Comparison of ENCODE assay signal across 9 cellular contexts in genomic region chr14:54253195-54253947, GRCh38.
DNase-seq lines count a peak whose midpoint lies in the region; ATAC-seq and TF ChIP-seq lines count a peak whose summit lies in the region.
"Had no signal": no experiment of that assay in that cellular context is flagged by ENCODE, and none has a peak within 500 bp of the region (broad histone marks: within the 10 kb centered on the region; RNA-seq: fewer than 3 reads in every experiment).

No MANE protein-coding gene starts in this region.

- 70% methylated on average over 4 of the region's 4 CpGs for whole genome bisulfite sequencing in prostate gland

- H3K4me3 Mint-ChIP-seq in Caco-2 (ENCODE audit: unreplicated experiment) = no peak overlapping the region
- H3K4me3 Mint-ChIP-seq in GM23338 = no peak overlapping the region

- H3K4me2 ChIP-seq in GM23338 = no peak overlapping the region

- no peaks in the 10 kb centered on the region for H3F3A ChIP-seq in GM23338 (replicated peaks; ENCODE audit: low read depth)

- no peaks in the 10 kb centered on the region for H3K36me3 ChIP-seq in Caco-2 (ENCODE audit: control insufficient read depth, insufficient read depth, low read length)
- H3K36me3 ChIP-seq in SJSA1 = no peaks in the 10 kb centered on the region
- H3K36me3 ChIP-seq in GM23338 (ENCODE audit: insufficient read depth) = no peaks in the 10 kb centered on the region
- H3K36me3 ChIP-seq in prostate gland = no peaks in the 10 kb centered on the region

- BruUV-seq in Caco-2 (replicated peaks; lab: Mats Ljungman, UMichigan) = no TSS peak

- CTCF ChIA-PET in Caco-2 (lab: Charles Lee) = interaction anchor here (1.3 to 1.6 kb wide), 2 partner anchors 76 to 85 kb away, joined by 3 to 11 read pairs; no protein-coding TSS in a partner anchor

- ATAC-seq in GM21723 (IDR thresholded peaks at IDR 0.05; ENCODE audit: unreplicated experiment) (peak; percentile 71), GM23338 (no peak)

- no peaks in the 10 kb centered on the region for H3K9me3 Mint-ChIP-seq in Caco-2 (ENCODE audit: unreplicated experiment)
- no peaks in the 10 kb centered on the region for H3K9me3 Mint-ChIP-seq in GM23338

- H3K4me1 ChIP-seq in Caco-2 (peaks cover 36% of the 10 kb centered on the region), SJSA1 (replicated peaks) (peaks cover 38% of the 10 kb centered on the region), GM23338 (ENCODE audit: insufficient read depth) (no peaks in the 10 kb centered on the region; the same call in 1 of the 2 replicates), prostate gland (replicated peaks) (no peaks in the 10 kb centered on the region)

- TF ChIP-seq CTCF in Caco-2 (IDR thresholded peaks at IDR 0.05; ENCODE audit: insufficient read depth in 1 of 2, low read depth in 1 of 2, low read length in 1 of 2, severe bottlenecking in 1 of 2, unreplicated experiment in 1 of 2) (no peak), GM23338 (conservative IDR thresholded peaks at IDR 0.05; ENCODE audit: low read depth in 2 of 2) (no peak), prostate gland (IDR thresholded peaks at IDR 0.05) (no peak)

- H3K4me3 ChIP-seq in Caco-2 (ENCODE audit: low read depth, low read length) (no peak overlapping the region), SJSA1 (no peak overlapping the region), GM23338 (no peak overlapping the region), prostate gland (no peak overlapping the region)

- H3K27ac Mint-ChIP-seq in Caco-2 (ENCODE audit: unreplicated experiment) (peak overlapping the region; percentile 93), GM23338 (no peak overlapping the region)

- H3K27ac ChIP-seq in SJSA1 (peak overlapping the region; percentile 37), GM23338 (ENCODE audit: low read depth) (no peak overlapping the region), prostate gland (no peak overlapping the region)

- H3K36me3 Mint-ChIP-seq in Caco-2 (ENCODE audit: insufficient read depth, unreplicated experiment) = no peaks in the 10 kb centered on the region
- no peaks in the 10 kb centered on the region for H3K36me3 Mint-ChIP-seq in GM23338 (ENCODE audit: low read depth)

- H2AFZ ChIP-seq in GM23338 = no peak overlapping the region

- H4K20me1 ChIP-seq in GM23338 (replicated peaks; ENCODE audit: insufficient read depth) = no peaks in the 10 kb centered on the region

- TF ChIP-seq POLR2A in prostate gland (IDR thresholded peaks at IDR 0.05) = no peak

- H3K27me3 Mint-ChIP-seq in Caco-2 (ENCODE audit: insufficient read depth, unreplicated experiment) = no peaks in the 10 kb centered on the region
- no peaks in the 10 kb centered on the region for H3K27me3 Mint-ChIP-seq in GM23338 (ENCODE audit: insufficient read depth, low read depth, poor library complexity)

- H3K9me2 ChIP-seq in GM23338 (ENCODE audit: insufficient read depth) = peaks cover 29% of the 10 kb centered on the region

- DNase-seq in Caco-2 (no peak), SJSA1 (ENCODE audit: low read depth in 1 of 2, low spot score in 2 of 2) (peak; percentile 71 to 78), islet precursor cell (peak; percentile 88), GM23338 (ENCODE audit: low spot score) (no peak), prostate gland (ENCODE audit: low spot score) (no peak), NCI-H146 treated with DMSO at 0.1 percent for 48 hours (lab: John Stamatoyannopoulos, UW; ENCODE audit: unreplicated experiment) (no peak), NCI-H82 treated with DMSO at 0.1 percent for 48 hours (lab: John Stamatoyannopoulos, UW; ENCODE audit: unreplicated experiment) (no peak)
- DNase-seq: NCI-H1417 had no signal

- H3K9me3 ChIP-seq in Caco-2 = 0 out of 2 replicates have a peak, but pooled peaks cover 7% of the 10 kb centered on the region
- no peaks in the 10 kb centered on the region for H3K9me3 ChIP-seq in SJSA1 (replicated peaks)
- no peaks in the 10 kb centered on the region for H3K9me3 ChIP-seq in prostate gland

- H3K4me1 Mint-ChIP-seq in Caco-2 (ENCODE audit: low read depth, unreplicated experiment) (peaks cover 32% of the 10 kb centered on the region), GM23338 (peaks cover 11% of the 10 kb centered on the region; the same call in 2 of the 3 replicates)

- POLR2A ChIA-PET in Caco-2 (lab: Charles Lee) = no interaction called here

- no peaks in the 10 kb centered on the region for H3K79me2 ChIP-seq in GM23338 (replicated peaks; ENCODE audit: insufficient read depth)

- H3K27me3 ChIP-seq in Caco-2 (replicated peaks; ENCODE audit: control insufficient read depth, insufficient read depth, low read length) = no peaks in the 10 kb centered on the region
- H3K27me3 ChIP-seq in SJSA1 (replicated peaks) = no peaks in the 10 kb centered on the region
- no peaks in the 10 kb centered on the region for H3K27me3 ChIP-seq in GM23338 (ENCODE audit: insufficient read depth)
- no peaks in the 10 kb centered on the region for H3K27me3 ChIP-seq in prostate gland (replicated peaks; ENCODE audit: insufficient read depth)

- intact Hi-C loops in Caco-2 (cut with micrococcal nuclease; ENCODE audit: unreplicated experiment) (no loop called here), prostate gland (cut with DNase I) (no loop called here)

TF ChIP-seq in GM23338, 12 proteins besides CTCF, POLR2A, EP300 and RAD21 (continues in another document):
- no peak for TF ChIP-seq EZH2 (IDR thresholded peaks at IDR 0.05; ENCODE audit: low read depth, unreplicated experiment)
- TF ChIP-seq ZNF114 (CRISPR knock-in tag; IDR thresholded peaks at IDR 0.05) = no peak
- TF ChIP-seq NANOG (IDR thresholded peaks at IDR 0.05; ENCODE audit: borderline replicate concordance) = no peak
- TF ChIP-seq JUNB (IDR thresholded peaks at IDR 0.05; ENCODE audit: unreplicated experiment) = no peak
- TF ChIP-seq POLR2AphosphoS5 (IDR thresholded peaks at IDR 0.05; ENCODE audit: low read depth) = no peak
- TF ChIP-seq REST (IDR thresholded peaks at IDR 0.05; ENCODE audit: unreplicated experiment) = no peak
- no peak for TF ChIP-seq EZH2phosphoT487 (IDR thresholded peaks at IDR 0.05; ENCODE audit: unreplicated experiment)
- TF ChIP-seq CREB1 (CRISPR knock-in tag; IDR thresholded peaks at IDR 0.05; ENCODE audit: low read depth) = no peak

Comparison
In these comparisons a context has a peak if more than half of its experiments do, and no peak if none do; other contexts are left out.
1. DNase-seq: peak in SJSA1 (2 of 2) and islet precursor cell (single experiment); none in Caco-2 (0 of 2), GM23338 (single experiment), prostate gland (single experiment), NCI-H146 treated with DMSO at 0.1 percent for 48 hours (single experiment) and NCI-H82 treated with DMSO at 0.1 percent for 48 hours (single experiment).